ENCODE assay signal across 34 cellular contexts in the genomic region with DNA sequence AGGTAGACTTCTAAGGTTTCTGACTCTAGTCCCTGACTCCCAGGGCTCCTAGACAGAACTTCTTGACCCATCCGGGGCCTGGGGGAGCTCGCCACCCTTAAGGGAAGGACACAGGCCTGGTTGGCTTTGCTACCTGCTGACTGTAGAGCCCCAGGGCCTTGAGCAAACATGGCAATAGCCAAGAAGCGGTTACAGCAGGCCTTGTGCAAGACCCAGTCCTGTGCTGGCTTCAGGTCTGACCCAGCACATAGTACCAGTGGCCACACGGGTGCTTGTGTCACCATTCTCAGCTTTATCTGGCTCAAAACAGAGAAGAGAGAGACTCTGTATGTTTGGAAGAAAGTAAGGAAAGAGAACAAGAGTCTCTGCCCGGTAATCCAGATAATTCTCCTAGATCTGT.
"Had no signal": no experiment of that assay in that cellular context is flagged by ENCODE, and none has a peak within 500 bp of the region (broad histone marks: within the 10 kb centered on the region; RNA-seq: fewer than 3 reads in every experiment).

No MANE protein-coding gene starts in this region.

- ATAC-seq: activated CD8-positive, alpha-beta T cell treated with anti-CD3 and anti-CD28 coated beads for 36 hours; activated naive CD4-positive, alpha-beta T cell treated with anti-CD3 and anti-CD28 coated beads, Interleukin-2, amount 50 U/mL, for 72 hours; activated T-cell treated with anti-CD3 and anti-CD28 coated beads, Interleukin-2, amount 50 U/mL, for 4 hours; activated T-cell treated with anti-CD3 and anti-CD28 coated beads, Interleukin-2, amount 50 U/mL, for 72 hours; activated T-helper 17 cell treated with anti-CD3 and anti-CD28 coated beads, Interleukin-2, amount 50 U/mL, for 72 hours; body of pancreas had no signal

- H3K4me3 ChIP-seq: adrenal gland, body of pancreas, breast epithelium had no signal

- H3K27me3 ChIP-seq: adrenal gland, body of pancreas, brain microvascular endothelial cell, breast epithelium had no signal

- H3K27ac ChIP-seq: adrenal gland, body of pancreas, brain microvascular endothelial cell, breast epithelium, VCaP had no signal

- H3K9me3 ChIP-seq: body of pancreas had no signal

- H3K36me3 ChIP-seq: adrenal gland, brain microvascular endothelial cell, breast epithelium had no signal

- H3K4me1 ChIP-seq: adrenal gland, body of pancreas, breast epithelium had no signal

- DNase-seq: activated B cell treated with CpG ODN at 0.5 μM for 24 hours; activated CD4-positive, alpha-beta memory T cell treated with anti-CD3 and anti-CD28 coated beads for 36 hours; activated CD4-positive, alpha-beta T cell treated with anti-CD3 and anti-CD28 coated beads for 4 hours; activated CD4-positive, alpha-beta T cell treated with anti-CD3 and anti-CD28 coated beads, Interleukin-2, amount 10 ng/mL, durations not matched to agents 24 days and 14 days; activated CD4-positive, alpha-beta T cell treated with anti-CD3 and anti-CD28 coated beads, Interleukin-2, amount 50 U/mL, for 1 hour; activated CD4-positive, alpha-beta T cell treated with anti-CD3 and anti-CD28 coated beads, Interleukin-2, amount 50 U/mL, for 4 hours; activated CD4-positive, CD25-positive, alpha-beta regulatory T cell treated with anti-CD3 and anti-CD28 coated beads, Interleukin-2, amount 50 U/mL, for 72 hours; activated CD8-positive, alpha-beta memory T cell treated with anti-CD3 and anti-CD28 coated beads, Interleukin-2, amount 50 U/mL, for 4 hours; activated CD8-positive, alpha-beta T cell treated with anti-CD3 and anti-CD28 coated beads for 36 hours; activated effector memory CD4-positive, alpha-beta T cell treated with anti-CD3 and anti-CD28 coated beads, Interleukin-2, amount 50 U/mL, for 16 hours; activated gamma-delta T cell treated with Interleukin-2 at 50 U/mL for 16 hours; activated naive CD4-positive, alpha-beta T cell; activated naive CD4-positive, alpha-beta T cell treated with anti-CD3 and anti-CD28 coated beads for 36 hours; activated naive CD4-positive, alpha-beta T cell treated with anti-CD3 and anti-CD28 coated beads, Interleukin-2, amount 50 U/mL, for 16 hours; activated naive CD8-positive, alpha-beta T cell treated with anti-CD3 and anti-CD28 coated beads for 36 hours; activated T-cell treated with anti-CD3 and anti-CD28 coated beads for 4 hours; activated T-cell treated with anti-CD3 and anti-CD28 coated beads, Interleukin-2, amount 50 U/mL, for 1 hour; activated T-cell treated with anti-CD3 and anti-CD28 coated beads, Interleukin-2, amount 50 U/mL, for 4 hours; activated T-cell treated with anti-CD3 and anti-CD28 coated beads, Interleukin-2, amount 50 U/mL, for 72 hours; adrenal gland; amniotic stem cell; aorta; body of pancreas; brain microvascular endothelial cell; central memory CD4-positive, alpha-beta T cell; T-helper 1 cell; T-helper 2 cell; T-helper 9 cell had no signal

- FAIRE-seq: astrocyte, TTC549 had no signal
